Comparison of ENCODE assay signal across 19 cellular contexts in genomic region chr12:116604151-116604550, GRCh38. TPM values are rescaled to one million over a fixed set of nuclear protein-coding genes. Genes with fewer than 3 reads are reported as not detected.
DNase-seq lines count a peak whose midpoint lies in the region; ATAC-seq and TF ChIP-seq lines count a peak whose summit lies in the region.
"Had no signal": no experiment of that assay in that cellular context is flagged by ENCODE, and none has a peak within 500 bp of the region (broad histone marks: within the 10 kb centered on the region; RNA-seq: fewer than 3 reads in every experiment).

No MANE protein-coding gene starts in this region.

- H3K4me2 ChIP-seq in fibroblast of lung (ENCODE audit: extremely low read depth, insufficient read depth, low read length) = peak overlapping the region; percentile 75

- no peaks in the 10 kb centered on the region for H3K27me3 ChIP-seq in fibroblast of lung (ENCODE audit: control insufficient read depth, insufficient read depth, low read length)
- H3K27me3 ChIP-seq: sigmoid colon had no signal

- no peaks in the 10 kb centered on the region for H3K79me2 ChIP-seq in fibroblast of lung (ENCODE audit: control insufficient read depth, insufficient read depth, low read length)

- peaks cover 3% of the 10 kb centered on the region for H3K4me1 ChIP-seq in fibroblast of lung (ENCODE audit: control insufficient read depth, extremely low read depth, insufficient read depth, low read length)

- no peak for TF ChIP-seq CTCF in fibroblast of lung (conservative IDR thresholded peaks at IDR 0.05 in 1 of 2, IDR thresholded peaks at IDR 0.05 in 1 of 2; ENCODE audit: low read depth in 1 of 2, low read length in 2 of 2)

- H3K9me3 ChIP-seq in fibroblast of lung (ENCODE audit: control insufficient read depth, insufficient read depth, low read depth, low read length) = no peaks in the 10 kb centered on the region
- H3K9me3 ChIP-seq: sigmoid colon had no signal

- ATAC-seq in sciatic nerve = peak; percentile 78
- no peak for ATAC-seq in GM19463 (IDR thresholded peaks at IDR 0.05; ENCODE audit: unreplicated experiment)
- ATAC-seq in HG02678 (IDR thresholded peaks at IDR 0.05; ENCODE audit: unreplicated experiment) = no peak
- ATAC-seq: activated T-cell treated with anti-CD3 and anti-CD28 coated beads, Interleukin-2, amount 50 U/mL, for 72 hours; K562; T-helper 17 cell; WTC11 had no signal

- H3K4me3 ChIP-seq in fibroblast of lung (replicated peaks in 1 of 4; ENCODE audit: control extremely low read depth in 1 of 4, insufficient read depth in 1 of 4, low read depth in 3 of 4, low read length in 4 of 4) = no peak overlapping the region
- H3K4me3 ChIP-seq: K562, sigmoid colon had no signal

- intact Hi-C loops in sciatic nerve (cut with DNase I) = loop anchor here (10.0 kb wide), 2 partner anchors 329 to 609 kb away; partner anchors contain the start of gene MED13L

- no peak overlapping the region for H3K9ac ChIP-seq in fibroblast of lung (ENCODE audit: insufficient read depth, low read length)

- H3K36me3 ChIP-seq in fibroblast of lung (ENCODE audit: control insufficient read depth, insufficient read depth, low read length) = no peaks in the 10 kb centered on the region
- H3K36me3 ChIP-seq: sigmoid colon had no signal

- peak; percentile 53 for DNase-seq in GM03348 (ENCODE audit: low spot score)
- peak; percentile 22 for DNase-seq in NCI-H2171 (lab: John Stamatoyannopoulos, UW)
- DNase-seq in fibroblast of lung (ENCODE audit: low read depth in 2 of 2) = no peak
- no peak for DNase-seq in sciatic nerve (ENCODE audit: low spot score)
- DNase-seq in activated naive CD4-positive, alpha-beta T cell treated with Interleukin-2 at 50 U/mL for 16 hours = no peak
- DNase-seq: activated naive CD8-positive, alpha-beta T cell treated with anti-CD3 and anti-CD28 coated beads, Interleukin-2, amount 10 ng/mL, durations not matched to agents 7 days and 5 days; activated T-cell treated with anti-CD3 and anti-CD28 coated beads, Interleukin-2, amount 50 U/mL, for 72 hours; AML-193; kidney glomerular epithelial cell; MV-4-11; NCI-H2227 treated with DMSO at 0.1 percent for 48 hours; occipital lobe; SHP77; sigmoid colon; T-helper 17 cell had no signal

- H3K27ac ChIP-seq in fibroblast of lung (ENCODE audit: insufficient read depth, low read length) = no peak overlapping the region
- H3K27ac ChIP-seq: sigmoid colon had no signal

- no peaks in the 10 kb centered on the region for H4K20me1 ChIP-seq in fibroblast of lung (ENCODE audit: control insufficient read depth, extremely low read depth, insufficient read depth, low read length)

- no peak overlapping the region for H2AFZ ChIP-seq in fibroblast of lung (ENCODE audit: low read length)

RNA-seq across cellular contexts. Expression of gene MAP1LC3B2, which starts 45.0 kb away (rescaled TPM):
- 0.51 and 1.2 TPM in 2 replicates for total RNA-seq in fibroblast of lung
- polyA plus RNA-seq in fibroblast of lung = 0.85 and 1.2 TPM in 2 replicates
- 2.1 and 3.1 TPM in 2 replicates for polyA plus RNA-seq in fibroblast of lung (2012)
- polyA minus RNA-seq in fibroblast of lung (ENCODE audit: low replicate concordance) = not detected in 2 replicates
- 4.4 TPM for total RNA-seq in sciatic nerve

Comparison
In these comparisons a context has a peak if more than half of its experiments do, and no peak if none do; other contexts are left out.
1. DNase-seq: peak in GM03348 (single experiment) and NCI-H2171 (single experiment); none in fibroblast of lung (0 of 2), sciatic nerve (single experiment) and activated naive CD4-positive, alpha-beta T cell treated with Interleukin-2 at 50 U/mL for 16 hours (single experiment).